28 cellular contexts compared by ENCODE assay signal in the genomic region with DNA sequence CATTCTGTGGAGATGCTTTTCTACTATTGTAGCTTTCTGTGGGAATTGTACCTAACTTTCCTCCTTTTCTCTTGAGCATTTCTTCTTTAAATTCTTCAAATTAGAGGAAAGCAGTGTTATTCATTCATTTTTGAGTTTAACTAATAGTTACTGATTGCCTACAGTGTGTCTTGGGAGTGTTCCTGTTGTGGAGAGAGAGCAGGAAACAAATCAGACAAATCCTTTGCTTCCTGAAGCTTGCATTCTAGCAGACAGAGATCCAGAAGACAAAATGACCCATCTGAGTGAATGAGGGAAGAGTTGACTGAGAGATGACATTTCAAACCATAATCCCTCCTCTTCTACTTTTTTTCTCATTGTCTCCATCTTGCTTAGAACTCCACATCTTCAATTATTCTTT.
"Had no signal": no experiment of that assay in that cellular context is flagged by ENCODE, and none has a peak within 500 bp of the region (broad histone marks: within the 10 kb centered on the region; RNA-seq: fewer than 3 reads in every experiment).

No MANE protein-coding gene starts in this region.

- FAIRE-seq: islet of Langerhans, TTC549 had no signal

- H3K4me1 ChIP-seq: colonic mucosa, esophagus squamous epithelium, heart left ventricle, left lung, parathyroid adenoma, right lobe of liver, spleen, testis, upper lobe of left lung had no signal

- H3K27ac ChIP-seq: colonic mucosa, dorsolateral prefrontal cortex, esophagus squamous epithelium, gastroesophageal sphincter, heart left ventricle, left lung, neutrophil, parathyroid adenoma, right lobe of liver, spleen, testis, upper lobe of left lung, WERI-Rb-1 had no signal

- H3K4me3 ChIP-seq: colonic mucosa, dorsolateral prefrontal cortex, esophagus squamous epithelium, gastroesophageal sphincter, heart left ventricle, left lung, lung, right lobe of liver, spleen, testis, upper lobe of left lung had no signal

- H2AFZ ChIP-seq: parathyroid adenoma had no signal

- H3K79me2 ChIP-seq: parathyroid adenoma had no signal

- H3K36me3 ChIP-seq: colonic mucosa, esophagus squamous epithelium, gastroesophageal sphincter, heart left ventricle, left lung, neutrophil, right lobe of liver, spleen, upper lobe of left lung, WERI-Rb-1 had no signal

- H3K9ac ChIP-seq: parathyroid adenoma had no signal

- H3K9me3 ChIP-seq: colonic mucosa, esophagus squamous epithelium, gastroesophageal sphincter, heart left ventricle, left lung, neutrophil, right lobe of liver, spleen, testis, upper lobe of left lung had no signal

- ATAC-seq: activated CD8-positive, alpha-beta T cell treated with anti-CD3 and anti-CD28 coated beads for 36 hours; effector memory CD8-positive, alpha-beta T cell; gastroesophageal sphincter; heart left ventricle; left lung; natural killer cell treated with Interleukin-12 subunit alpha and Interleukin-12 subunit beta and Interleukin-15 and Interleukin-18, amount 100 ng/mL, for 72 hours; right lobe of liver had no signal

- H3K27me3 ChIP-seq: colonic mucosa, dorsolateral prefrontal cortex, esophagus squamous epithelium, gastroesophageal sphincter, heart left ventricle, left lung, neutrophil, right lobe of liver, spleen, testis, upper lobe of left lung had no signal

- DNase-seq: activated CD4-positive, alpha-beta T cell treated with anti-CD3 and anti-CD28 coated beads, Interleukin-2, amount 10 ng/mL, durations not matched to agents 7 days and 5 days; activated CD4-positive, CD25-positive, alpha-beta regulatory T cell treated with anti-CD3 and anti-CD28 coated beads, Interleukin-2, amount 50 U/mL, for 72 hours; activated CD8-positive, alpha-beta T cell treated with anti-CD3 and anti-CD28 coated beads for 36 hours; activated gamma-delta T cell; anterior cingulate cortex; central memory CD4-positive, alpha-beta T cell; colonic mucosa; dorsolateral prefrontal cortex; effector memory CD8-positive, alpha-beta T cell; esophagus squamous epithelium; heart left ventricle; left lung; midbrain; right lobe of liver; spleen; stimulated activated CD4-positive, alpha-beta T cell treated with anti-CD3 and anti-CD28 coated beads, Interleukin-4, amount 100 ng/mL, for 1 hour; stimulated activated naive CD4-positive, alpha-beta T cell; T-helper 1 cell; testis; upper lobe of left lung; WERI-Rb-1 had no signal
